1 cellular context compared by ENCODE assay signal in the genomic region with DNA sequence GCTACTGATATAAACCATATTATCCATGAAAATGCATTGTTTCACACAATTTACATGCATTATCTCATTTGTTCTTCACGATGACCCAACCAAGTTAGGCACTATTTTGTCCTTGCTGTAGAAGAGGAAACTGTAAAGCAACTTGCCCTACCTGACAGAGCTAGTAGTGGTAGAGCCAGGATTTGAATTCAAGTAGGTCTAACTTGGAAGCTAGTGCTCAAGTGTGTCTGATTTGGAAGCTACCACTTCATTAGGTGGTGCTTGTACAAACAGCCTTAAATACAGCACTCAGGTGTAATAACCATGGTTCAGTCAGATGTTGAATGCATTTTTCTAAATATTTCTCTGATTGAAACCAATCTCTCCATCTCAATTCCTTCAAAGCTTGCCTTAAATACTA.
TF ChIP-seq lines count a peak whose summit lies in the region.

No MANE protein-coding gene starts in this region.

TF ChIP-seq in endothelial cell of umbilical vein, 7 proteins besides CTCF, POLR2A, EP300 and RAD21:
- TF ChIP-seq MAX (IDR thresholded peaks at IDR 0.05; ENCODE audit: insufficient read depth, insufficient read length), result no peak
- TF ChIP-seq JUN (IDR thresholded peaks at IDR 0.05; ENCODE audit: borderline replicate concordance, insufficient read depth, insufficient read length, low read depth), result no peak
- no peak for TF ChIP-seq POLR2AphosphoS5 (IDR thresholded peaks at IDR 0.05; ENCODE audit: insufficient read depth, low read depth, low read length)
- no peak for TF ChIP-seq FOS (IDR thresholded peaks at IDR 0.05; ENCODE audit: borderline replicate concordance, insufficient read depth, low read length)
